ENCODE assay signal across 19 cellular contexts in genomic region chr14:73722581-73722980, GRCh38. TPM values are rescaled to one million over a fixed set of nuclear protein-coding genes. Genes with fewer than 3 reads are reported as not detected.
A peak's percentile ranks its signal among the peaks of the same experiment; 100 is the strongest.
DNase-seq lines count a peak whose midpoint lies in the region; ATAC-seq and TF ChIP-seq lines count a peak whose summit lies in the region.
"Had no signal": no experiment of that assay in that cellular context is flagged by ENCODE, and none has a peak within 500 bp of the region (broad histone marks: within the 10 kb centered on the region; RNA-seq: fewer than 3 reads in every experiment).

No MANE protein-coding gene starts in this region.

- H3K4me3 Mint-ChIP-seq in activated naive CD8-positive, alpha-beta T cell treated with anti-CD3 and anti-CD28 coated beads, Interleukin-2, amount 50 U/mL, for 24 hours: no peak overlapping the region
- H3K4me3 Mint-ChIP-seq in osteocyte (ENCODE audit: unreplicated experiment): no peak overlapping the region

- H3K27ac ChIP-seq in vagina: peak overlapping the region; percentile 74
- H3K27ac ChIP-seq in smooth muscle cell (ENCODE audit: low read depth): no peak overlapping the region
- H3K27ac ChIP-seq: WERI-Rb-1 had no signal

- DNase-seq in activated effector memory CD4-positive, alpha-beta T cell treated with anti-CD3 and anti-CD28 coated beads, Interleukin-2, amount 50 U/mL, for 16 hours: peak; percentile 48
- no peak for DNase-seq in activated effector memory CD4-positive, alpha-beta T cell treated with Interleukin-2 at 50 U/mL for 16 hours
- no peak for DNase-seq in activated naive CD8-positive, alpha-beta T cell treated with anti-CD3 and anti-CD28 coated beads, Interleukin-2, amount 50 U/mL, for 24 hours
- DNase-seq in osteocyte (ENCODE audit: extremely low spot score, unreplicated experiment) (no peak), vagina (ENCODE audit: extremely low spot score in 2 of 2) (no peak), middle frontal gyrus (ENCODE audit: extremely low spot score, low spot score) (no peak), kidney tubule cell (ENCODE audit: low spot score) (no peak), smooth muscle cell (lab: John Stamatoyannopoulos, UW; ENCODE audit: unreplicated experiment) (no peak)
- DNase-seq: ACHN; activated gamma-delta T cell treated with Interleukin-2 at 50 U/mL for 16 hours; aorta; foreskin melanocyte; Kasumi-1; right lobe of liver; stimulated activated CD4-positive, alpha-beta T cell treated with anti-CD3 and anti-CD28 coated beads, Interleukin-2, amount 100 ng/mL, for 48 hours; WERI-Rb-1 had no signal

- TF ChIP-seq CTCF in osteocyte (IDR thresholded peaks at IDR 0.05) (no peak), vagina (IDR thresholded peaks at IDR 0.05) (no peak), smooth muscle cell (IDR thresholded peaks at IDR 0.05; ENCODE audit: borderline replicate concordance, insufficient read depth, poor library complexity, severe bottlenecking) (no peak)

- WGBS in smooth muscle cell (ENCODE audit: low lambda C conversion rate): 98% methylated on average over 10 of the region's 10 CpGs

- no peak overlapping the region for H3K9ac ChIP-seq in smooth muscle cell (ENCODE audit: low read depth)

- no peaks in the 10 kb centered on the region for H3F3A ChIP-seq in smooth muscle cell (ENCODE audit: low read depth)

- H3K4me1 Mint-ChIP-seq in activated naive CD8-positive, alpha-beta T cell treated with anti-CD3 and anti-CD28 coated beads, Interleukin-2, amount 50 U/mL, for 24 hours: peaks cover 25% of the 10 kb centered on the region
- peaks cover 69% of the 10 kb centered on the region for H3K4me1 Mint-ChIP-seq in osteocyte (ENCODE audit: unreplicated experiment)

- no peaks in the 10 kb centered on the region for H3K79me2 ChIP-seq in smooth muscle cell (ENCODE audit: low read depth)

- no peak for TF ChIP-seq POLR2A in vagina (IDR thresholded peaks at IDR 0.05)

- no peak overlapping the region for H2AFZ ChIP-seq in smooth muscle cell (ENCODE audit: low read depth)

- H3K27me3 Mint-ChIP-seq in activated naive CD8-positive, alpha-beta T cell treated with anti-CD3 and anti-CD28 coated beads, Interleukin-2, amount 50 U/mL, for 24 hours: no peaks in the 10 kb centered on the region
- H3K27me3 Mint-ChIP-seq in osteocyte (ENCODE audit: unreplicated experiment): no peaks in the 10 kb centered on the region

- H3K27ac Mint-ChIP-seq in activated naive CD8-positive, alpha-beta T cell treated with anti-CD3 and anti-CD28 coated beads, Interleukin-2, amount 50 U/mL, for 24 hours: peak overlapping the region; percentile 47
- peak overlapping the region; percentile 94 for H3K27ac Mint-ChIP-seq in osteocyte (ENCODE audit: unreplicated experiment)

- H3K4me1 ChIP-seq in vagina: peaks cover 54% of the 10 kb centered on the region
- H3K4me1 ChIP-seq in smooth muscle cell (ENCODE audit: low read depth): peaks cover 13% of the 10 kb centered on the region

- H3K9me3 ChIP-seq in vagina: no peaks in the 10 kb centered on the region
- H3K9me3 ChIP-seq in smooth muscle cell (replicated peaks; ENCODE audit: low read depth): no peaks in the 10 kb centered on the region
- H3K9me3 ChIP-seq: right lobe of liver had no signal

- H3K4me2 ChIP-seq in smooth muscle cell: no peak overlapping the region

- H4K20me1 ChIP-seq in smooth muscle cell (ENCODE audit: low read depth): peaks cover 11% of the 10 kb centered on the region

- no peaks in the 10 kb centered on the region for H3K9me3 Mint-ChIP-seq in activated naive CD8-positive, alpha-beta T cell treated with anti-CD3 and anti-CD28 coated beads, Interleukin-2, amount 50 U/mL, for 24 hours
- no peaks in the 10 kb centered on the region for H3K9me3 Mint-ChIP-seq in osteocyte (ENCODE audit: unreplicated experiment)

- H3K4me3 ChIP-seq in vagina: no peak overlapping the region
- no peak overlapping the region for H3K4me3 ChIP-seq in smooth muscle cell

- no peaks in the 10 kb centered on the region for H3K27me3 ChIP-seq in vagina
- no peaks in the 10 kb centered on the region for H3K27me3 ChIP-seq in smooth muscle cell (ENCODE audit: low read depth)
- H3K27me3 ChIP-seq: right lobe of liver had no signal

- H3K36me3 Mint-ChIP-seq in activated naive CD8-positive, alpha-beta T cell treated with anti-CD3 and anti-CD28 coated beads, Interleukin-2, amount 50 U/mL, for 24 hours (ENCODE audit: low read depth): peaks cover 53% of the 10 kb centered on the region
- H3K36me3 Mint-ChIP-seq in osteocyte (ENCODE audit: unreplicated experiment): peaks cover 51% of the 10 kb centered on the region

- intact Hi-C loops in vagina (cut with DNase I): no loop called here

- H3K36me3 ChIP-seq in vagina (peaks cover 0 to 70% of the 10 kb centered on the region in 2 donors), smooth muscle cell (ENCODE audit: low read depth) (no peaks in the 10 kb centered on the region)

- ATAC-seq in activated naive CD8-positive, alpha-beta T cell treated with anti-CD3 and anti-CD28 coated beads, Interleukin-2, amount 50 U/mL, for 24 hours: no peak
- ATAC-seq: HCT116, left lobe of liver, Right ventricle myocardium inferior had no signal

RNA-seq across cellular contexts. Expression of gene PNMA1, which starts 8.4 kb away (rescaled TPM):
- total RNA-seq in osteocyte (81.4 and 81.8 TPM in 2 replicates), vagina (35.4 TPM), smooth muscle cell (16.5 and 22.4 TPM in 2 replicates)
- polyA plus RNA-seq in smooth muscle cell: 43.5 and 52.7 TPM in 2 replicates
